Comparison of ENCODE assay signal across 1 cellular context in the genomic region with DNA sequence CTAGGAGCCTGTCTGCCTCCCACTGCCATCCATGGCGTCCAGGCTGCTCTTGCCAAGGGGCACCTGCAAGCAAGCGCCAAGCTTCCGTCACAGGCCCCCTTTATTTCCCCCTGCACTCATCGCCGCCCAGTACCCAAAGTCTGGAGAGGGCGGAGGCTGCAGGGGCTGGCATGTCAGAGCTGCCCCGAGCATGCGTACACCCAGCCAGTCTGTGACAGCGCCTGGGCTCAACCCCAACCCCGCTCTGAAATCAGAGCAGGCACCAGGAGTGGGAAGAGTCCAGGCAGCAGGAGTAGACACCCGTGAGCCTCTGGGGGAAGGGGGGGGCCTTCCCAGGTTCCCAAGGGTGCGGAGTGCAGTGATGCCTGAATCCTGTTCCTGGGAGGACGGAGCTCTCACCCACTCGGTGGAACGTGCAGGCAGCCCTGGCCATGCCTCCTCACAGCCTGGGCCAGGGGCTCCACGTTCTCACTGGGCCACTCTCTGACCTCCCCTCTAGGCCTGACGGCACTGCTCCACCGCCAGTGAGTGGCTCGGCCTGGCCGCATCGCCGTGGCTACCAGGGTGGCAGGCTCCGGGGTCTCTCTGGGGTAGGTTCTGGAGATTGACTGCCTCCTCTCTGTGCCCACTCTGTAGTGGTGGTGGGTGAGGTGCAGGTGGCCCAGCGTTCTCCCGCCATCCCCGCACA.
TF ChIP-seq lines count a peak whose summit lies in the region.

No MANE protein-coding gene starts in this region.

TF ChIP-seq in GM23338, 12 proteins besides CTCF, POLR2A, EP300 and RAD21 (continued from another document):
- no peak for TF ChIP-seq CREB1 (CRISPR knock-in tag; IDR thresholded peaks at IDR 0.05; ENCODE audit: low read depth)
- no peak for TF ChIP-seq STAT1 (IDR thresholded peaks at IDR 0.05; ENCODE audit: unreplicated experiment)
- TF ChIP-seq ZNF114 (CRISPR knock-in tag; IDR thresholded peaks at IDR 0.05) = no peak
